18 cellular contexts compared by ENCODE assay signal in genomic region chr9:130667117-130667430, GRCh38. TPM values are rescaled to one million over a fixed set of nuclear protein-coding genes. Genes with fewer than 3 reads are reported as not detected.
"Had no signal": no experiment of that assay in that cellular context is flagged by ENCODE, and none has a peak within 500 bp of the region (broad histone marks: within the 10 kb centered on the region; RNA-seq: fewer than 3 reads in every experiment).

No MANE protein-coding gene starts in this region.

- H3K4me1 ChIP-seq: parathyroid adenoma had no signal

- H3K9me3 Mint-ChIP-seq: activated naive CD4-positive, alpha-beta T cell treated with anti-CD3 and anti-CD28 coated beads, Interleukin-2, amount 50 U/mL, for 24 hours; central memory CD8-positive, alpha-beta T cell; neural crest cell; stimulated activated memory B cell treated with anti-CD40 and anti-IgM and Interleukin-4, amounts not matched to agents 10 μg/mL and 1 μg/mL and 100 μg/mL, for 72 hours; T-helper 1 cell treated with Interleukin-12 subunit alpha and Interleukin-12 subunit beta and Interleukin-4 antibody, amounts not matched to agents 30 μg/mL and 1 μg/mL, for 36 hours had no signal

- H3K27ac ChIP-seq: heart left ventricle, parathyroid adenoma, skin epidermis, suprapubic skin, upper lobe of right lung had no signal

- H3K4me3 Mint-ChIP-seq: activated naive CD4-positive, alpha-beta T cell treated with anti-CD3 and anti-CD28 coated beads, Interleukin-2, amount 50 U/mL, for 24 hours; central memory CD8-positive, alpha-beta T cell; neural crest cell; stimulated activated memory B cell treated with anti-CD40 and anti-IgM and Interleukin-4, amounts not matched to agents 10 μg/mL and 1 μg/mL and 100 μg/mL, for 72 hours; T-helper 1 cell treated with Interleukin-12 subunit alpha and Interleukin-12 subunit beta and Interleukin-4 antibody, amounts not matched to agents 30 μg/mL and 1 μg/mL, for 36 hours had no signal

- H3K36me3 Mint-ChIP-seq: activated naive CD4-positive, alpha-beta T cell treated with anti-CD3 and anti-CD28 coated beads, Interleukin-2, amount 50 U/mL, for 24 hours; brain had no signal

- H3K27ac Mint-ChIP-seq: activated naive CD4-positive, alpha-beta T cell treated with anti-CD3 and anti-CD28 coated beads, Interleukin-2, amount 50 U/mL, for 24 hours; brain; stimulated activated memory B cell treated with anti-CD40 and anti-IgM and Interleukin-4, amounts not matched to agents 10 μg/mL and 1 μg/mL and 100 μg/mL, for 72 hours; T-helper 1 cell treated with Interleukin-12 subunit alpha and Interleukin-12 subunit beta and Interleukin-4 antibody, amounts not matched to agents 30 μg/mL and 1 μg/mL, for 36 hours had no signal

- DNase-seq: activated CD4-positive, alpha-beta T cell treated with anti-CD3 and anti-CD28 coated beads, Interleukin-2, amount 50 U/mL, for 1 hour; activated CD4-positive, CD25-positive, alpha-beta regulatory T cell; activated effector memory CD4-positive, alpha-beta T cell treated with Interleukin-2 at 50 U/mL for 16 hours; cortex of kidney; effector CD8-positive, alpha-beta T cell; heart left ventricle; kidney glomerular epithelial cell; upper lobe of right lung had no signal

- H3K36me3 ChIP-seq: heart left ventricle, suprapubic skin, upper lobe of right lung had no signal

- H3K9me3 ChIP-seq: heart left ventricle, suprapubic skin, upper lobe of right lung had no signal

- H3K9ac ChIP-seq: parathyroid adenoma had no signal

- H3K4me3 ChIP-seq: heart left ventricle, skin epidermis, suprapubic skin, upper lobe of right lung had no signal

- ATAC-seq: heart left ventricle; stimulated activated memory B cell treated with anti-CD40 and anti-IgM and Interleukin-4, amounts not matched to agents 10 μg/mL and 1 μg/mL and 100 μg/mL, for 72 hours; upper lobe of right lung had no signal

RNA-seq across cellular contexts. Expression of gene PRDM12, which starts 2.7 kb away (rescaled TPM):
- total RNA-seq: fibroblast of lung, suprapubic skin, upper lobe of right lung had no signal
- polyA plus RNA-seq: fibroblast of lung, heart left ventricle had no signal
